ENCODE assay signal across 7 cellular contexts in genomic region chr22:42294034-42294985, GRCh38. TPM values are rescaled to one million over a fixed set of nuclear protein-coding genes. Genes with fewer than 3 reads are reported as not detected.
DNase-seq lines count a peak whose midpoint lies in the region; ATAC-seq and TF ChIP-seq lines count a peak whose summit lies in the region.

No MANE protein-coding gene starts in this region.

- no peaks in the 10 kb centered on the region for H3F3A ChIP-seq in smooth muscle cell (ENCODE audit: low read depth)

- WGBS in smooth muscle cell (ENCODE audit: low lambda C conversion rate), result 37% methylated on average over 22 of the region's 22 CpGs

- H3K36me3 ChIP-seq in lower lobe of right lung, result no peaks in the 10 kb centered on the region
- no peaks in the 10 kb centered on the region for H3K36me3 ChIP-seq in smooth muscle cell (ENCODE audit: low read depth)

- H3K9ac ChIP-seq in smooth muscle cell (ENCODE audit: low read depth), result no peak overlapping the region

- no peak overlapping the region for H3K27ac ChIP-seq in lower lobe of right lung
- no peak overlapping the region for H3K27ac ChIP-seq in smooth muscle cell (ENCODE audit: low read depth)

- no peak overlapping the region for H3K4me2 ChIP-seq in smooth muscle cell

- H3K9me3 ChIP-seq in lower lobe of right lung, result no peaks in the 10 kb centered on the region
- H3K9me3 ChIP-seq in smooth muscle cell (replicated peaks; ENCODE audit: low read depth), result no peaks in the 10 kb centered on the region

- ATAC-seq in lower lobe of right lung, result peak; percentile 32 to 57
- ATAC-seq in HG02938 (IDR thresholded peaks at IDR 0.05; ENCODE audit: unreplicated experiment), result no peak

- H3K4me1 ChIP-seq in lower lobe of right lung, result peaks cover 5% of the 10 kb centered on the region
- peaks cover under 1% of the 10 kb centered on the region for H3K4me1 ChIP-seq in smooth muscle cell (ENCODE audit: low read depth)

- H2AFZ ChIP-seq in smooth muscle cell (ENCODE audit: low read depth), result no peak overlapping the region

- peaks cover 46% of the 10 kb centered on the region for H4K20me1 ChIP-seq in smooth muscle cell (ENCODE audit: low read depth)

- H3K4me3 ChIP-seq in astrocyte of the cerebellum (ENCODE audit: low read depth, low read length) (no peak overlapping the region), lower lobe of right lung (no peak overlapping the region), smooth muscle cell (no peak overlapping the region)

- H3K27me3 ChIP-seq in lower lobe of right lung (ENCODE audit: low read depth) (no peaks in the 10 kb centered on the region), smooth muscle cell (ENCODE audit: low read depth) (no peaks in the 10 kb centered on the region)

- peak; percentile 90 for DNase-seq in ELF-1 (ENCODE audit: low read depth, low spot score)
- DNase-seq in NCI-H1105 treated with DMSO at 0.1 percent for 48 hours (lab: John Stamatoyannopoulos, UW), result peak; percentile 28
- peak; percentile 22 for DNase-seq in astrocyte of the cerebellum (ENCODE audit: low read depth)
- no peak for DNase-seq in lower lobe of right lung
- DNase-seq in smooth muscle cell (lab: John Stamatoyannopoulos, UW; ENCODE audit: unreplicated experiment), result no peak
- no peak for DNase-seq in G401 (ENCODE audit: low spot score)

- H3K79me2 ChIP-seq in smooth muscle cell (ENCODE audit: low read depth), result no peaks in the 10 kb centered on the region

- no peak for TF ChIP-seq CTCF in astrocyte of the cerebellum (IDR thresholded peaks at IDR 0.05; ENCODE audit: low read depth, low read length, missing control alignments)
- no peak for TF ChIP-seq CTCF in lower lobe of right lung (IDR thresholded peaks at IDR 0.05)
- TF ChIP-seq CTCF in smooth muscle cell (IDR thresholded peaks at IDR 0.05; ENCODE audit: borderline replicate concordance, insufficient read depth, poor library complexity, severe bottlenecking), result no peak

- in situ Hi-C loops in astrocyte of the cerebellum (cut with HindIII; ENCODE audit: low sequenced_read_pairs) (no loop called here), G401 (cut with HindIII; ENCODE audit: low sequenced_read_pairs) (no loop called here)

- intact Hi-C loops in lower lobe of right lung (cut with DNase I), result no loop called here

RNA-seq across cellular contexts. Expression of gene TCF20, which starts 23.9 kb away (rescaled TPM):
- total RNA-seq in lower lobe of right lung (38.8 TPM), smooth muscle cell (23.3 and 26.8 TPM in 2 replicates)
- polyA plus RNA-seq in smooth muscle cell, result 3.4 and 3.7 TPM in 2 replicates
- 18.4 and 25.5 TPM in 2 replicates for total RNA-seq in G401 (2014; rRNA removed; shearing (Covaris generic))

Comparison
In these comparisons a context has a peak if more than half of its experiments do, and no peak if none do; other contexts are left out.
1. DNase-seq: peak in ELF-1 (single experiment), NCI-H1105 treated with DMSO at 0.1 percent for 48 hours (single experiment) and astrocyte of the cerebellum (single experiment); none in lower lobe of right lung (single experiment), smooth muscle cell (single experiment) and G401 (single experiment).